ENCODE assay signal across 10 cellular contexts in genomic region chr4:40058854-40059253, GRCh38. TPM values are rescaled to one million over a fixed set of nuclear protein-coding genes. Genes with fewer than 3 reads are reported as not detected.
DNase-seq lines count a peak whose midpoint lies in the region; TF ChIP-seq lines count a peak whose summit lies in the region.
"Had no signal": no experiment of that assay in that cellular context is flagged by ENCODE, and none has a peak within 500 bp of the region (broad histone marks: within the 10 kb centered on the region; RNA-seq: fewer than 3 reads in every experiment).

No MANE protein-coding gene starts in this region.

- H3K4me1 ChIP-seq in neural progenitor cell (peaks cover 16% of the 10 kb centered on the region), stomach (peaks cover 15 to 35% (median 28%) of the 10 kb centered on the region in 4 donors)

- peaks cover 26% of the 10 kb centered on the region for H4K20me1 ChIP-seq in neural progenitor cell (ENCODE audit: low read depth)

- H3K4me3 ChIP-seq in NB4 (ENCODE audit: low read depth, low read length) (peak overlapping the region; percentile 82), neural progenitor cell (peak overlapping the region; percentile 62), stomach (peak overlapping the region in 2 of 4 donors; percentile 69 to 76)

- H3K27ac ChIP-seq in neural progenitor cell (no peak overlapping the region), stomach (peak overlapping the region in 1 of 5 donors; percentile 99)

- no peaks in the 10 kb centered on the region for H3K27me3 ChIP-seq in neural progenitor cell
- no peaks in the 10 kb centered on the region for H3K27me3 ChIP-seq in stomach
- H3K27me3 ChIP-seq: tibial nerve had no signal

- DNase-seq in T-helper 1 cell, result no peak
- DNase-seq in NB4 (ENCODE audit: low read depth), result no peak
- DNase-seq in endothelial cell (ENCODE audit: low spot score), result no peak
- DNase-seq in neural progenitor cell (ENCODE audit: low spot score), result no peak
- no peak for DNase-seq in pons (ENCODE audit: low spot score)
- no peak for DNase-seq in NCI-H2081 (lab: John Stamatoyannopoulos, UW)
- DNase-seq in stomach, result no peak
- DNase-seq: NCI-H187 treated with DMSO at 0.1 percent for 48 hours had no signal

- H3K36me3 ChIP-seq in neural progenitor cell (no peaks in the 10 kb centered on the region), stomach (peaks cover 0 to 3% (median 0%) of the 10 kb centered on the region in 4 donors)
- H3K36me3 ChIP-seq: tibial nerve had no signal

- TF ChIP-seq EP300 in stomach (IDR thresholded peaks at IDR 0.05), result no peak

- no peaks in the 10 kb centered on the region for H3K9me3 ChIP-seq in neural progenitor cell (ENCODE audit: low read depth)
- no peaks in the 10 kb centered on the region for H3K9me3 ChIP-seq in stomach
- H3K9me3 ChIP-seq: tibial nerve had no signal

- no peak overlapping the region for H2AFZ ChIP-seq in neural progenitor cell (replicated peaks)

- TF ChIP-seq POLR2A in NB4 (IDR thresholded peaks at IDR 0.05; ENCODE audit: extremely low read depth, insufficient read length) (no peak), stomach (IDR thresholded peaks at IDR 0.05) (no peak)

- peak overlapping the region; percentile 9 for H3K27ac Mint-ChIP-seq in T-helper 1 cell treated with Interleukin-12 subunit alpha and Interleukin-12 subunit beta and Interleukin-4 antibody, amounts not matched to agents 30 μg/mL and 1 μg/mL, for 36 hours
- H3K27ac Mint-ChIP-seq in endothelial cell (ENCODE audit: unreplicated experiment) (no peak overlapping the region), neural progenitor cell (no peak overlapping the region)

- H3K4me1 Mint-ChIP-seq in T-helper 1 cell treated with Interleukin-12 subunit alpha and Interleukin-12 subunit beta and Interleukin-4 antibody, amounts not matched to agents 30 μg/mL and 1 μg/mL, for 36 hours (ENCODE audit: low read depth), result peaks cover 29% of the 10 kb centered on the region
- H3K4me1 Mint-ChIP-seq in endothelial cell (ENCODE audit: unreplicated experiment) (peaks cover 23% of the 10 kb centered on the region), neural progenitor cell (peaks cover 27% of the 10 kb centered on the region)

- intact Hi-C loops in stomach (cut with DNase I; ENCODE audit: low total_unique reads), result no loop called here

- no peaks in the 10 kb centered on the region for H3K9me3 Mint-ChIP-seq in T-helper 1 cell treated with Interleukin-12 subunit alpha and Interleukin-12 subunit beta and Interleukin-4 antibody, amounts not matched to agents 30 μg/mL and 1 μg/mL, for 36 hours
- no peaks in the 10 kb centered on the region for H3K9me3 Mint-ChIP-seq in endothelial cell (ENCODE audit: unreplicated experiment)
- H3K9me3 Mint-ChIP-seq in neural progenitor cell, result no peaks in the 10 kb centered on the region

- H3K27me3 Mint-ChIP-seq in T-helper 1 cell treated with Interleukin-12 subunit alpha and Interleukin-12 subunit beta and Interleukin-4 antibody, amounts not matched to agents 30 μg/mL and 1 μg/mL, for 36 hours (ENCODE audit: low read depth), result no peaks in the 10 kb centered on the region
- peaks cover 14% of the 10 kb centered on the region for H3K27me3 Mint-ChIP-seq in endothelial cell (ENCODE audit: unreplicated experiment)
- peaks cover 2% of the 10 kb centered on the region for H3K27me3 Mint-ChIP-seq in neural progenitor cell (ENCODE audit: insufficient read depth, low read depth)

- H3K36me3 Mint-ChIP-seq in T-helper 1 cell treated with Interleukin-12 subunit alpha and Interleukin-12 subunit beta and Interleukin-4 antibody, amounts not matched to agents 30 μg/mL and 1 μg/mL, for 36 hours (ENCODE audit: low read depth), result peaks cover 18% of the 10 kb centered on the region
- H3K36me3 Mint-ChIP-seq in endothelial cell (ENCODE audit: low read depth, unreplicated experiment) (peaks cover 13% of the 10 kb centered on the region), neural progenitor cell (peaks cover 17% of the 10 kb centered on the region)

- peak overlapping the region; percentile 98 for H3K4me2 ChIP-seq in neural progenitor cell

- H3K4me3 Mint-ChIP-seq in T-helper 1 cell treated with Interleukin-12 subunit alpha and Interleukin-12 subunit beta and Interleukin-4 antibody, amounts not matched to agents 30 μg/mL and 1 μg/mL, for 36 hours, result peak overlapping the region; percentile 57
- peak overlapping the region; percentile 62 for H3K4me3 Mint-ChIP-seq in endothelial cell (ENCODE audit: unreplicated experiment)
- H3K4me3 Mint-ChIP-seq in neural progenitor cell, result peak overlapping the region; percentile 93

- TF ChIP-seq CTCF in NB4 (IDR thresholded peaks at IDR 0.05; ENCODE audit: low read depth, low read length) (no peak), endothelial cell (IDR thresholded peaks at IDR 0.05; ENCODE audit: unreplicated experiment) (no peak), neural progenitor cell (IDR thresholded peaks at IDR 0.05) (no peak), stomach (IDR thresholded peaks at IDR 0.05) (no peak)

- WGBS in stomach, 5 donors, result 52 to 61% (median 57%) methylated on average over 14 of the region's 14 CpGs

- peaks cover 69% of the 10 kb centered on the region for H3K79me2 ChIP-seq in neural progenitor cell (ENCODE audit: low read depth)

- no peak overlapping the region for H3K9ac ChIP-seq in neural progenitor cell

- peaks cover 30% of the 10 kb centered on the region for H3F3A ChIP-seq in neural progenitor cell (ENCODE audit: low read depth)

RNA-seq across cellular contexts. Expression of gene N4BP2, which starts 2.2 kb away (rescaled TPM):
- total RNA-seq in endothelial cell (ENCODE audit: unreplicated experiment), result 24.9 TPM
- total RNA-seq in neural progenitor cell (ENCODE audit: low replicate concordance), result 48.0 and 80.9 TPM in 2 replicates
- total RNA-seq in stomach, result 10 to 100 TPM in 3 of 5 donors, 1 to 10 TPM in 2; 3.1 to 41.5 (median 18.4) TPM
- 1 to 10 TPM in 2 of 3 donors, under 1 TPM in 1; 0.73 to 2.0 (median 1.4) TPM for polyA plus RNA-seq in stomach
